Comparison of ENCODE assay signal across 20 cellular contexts in the genomic region with DNA sequence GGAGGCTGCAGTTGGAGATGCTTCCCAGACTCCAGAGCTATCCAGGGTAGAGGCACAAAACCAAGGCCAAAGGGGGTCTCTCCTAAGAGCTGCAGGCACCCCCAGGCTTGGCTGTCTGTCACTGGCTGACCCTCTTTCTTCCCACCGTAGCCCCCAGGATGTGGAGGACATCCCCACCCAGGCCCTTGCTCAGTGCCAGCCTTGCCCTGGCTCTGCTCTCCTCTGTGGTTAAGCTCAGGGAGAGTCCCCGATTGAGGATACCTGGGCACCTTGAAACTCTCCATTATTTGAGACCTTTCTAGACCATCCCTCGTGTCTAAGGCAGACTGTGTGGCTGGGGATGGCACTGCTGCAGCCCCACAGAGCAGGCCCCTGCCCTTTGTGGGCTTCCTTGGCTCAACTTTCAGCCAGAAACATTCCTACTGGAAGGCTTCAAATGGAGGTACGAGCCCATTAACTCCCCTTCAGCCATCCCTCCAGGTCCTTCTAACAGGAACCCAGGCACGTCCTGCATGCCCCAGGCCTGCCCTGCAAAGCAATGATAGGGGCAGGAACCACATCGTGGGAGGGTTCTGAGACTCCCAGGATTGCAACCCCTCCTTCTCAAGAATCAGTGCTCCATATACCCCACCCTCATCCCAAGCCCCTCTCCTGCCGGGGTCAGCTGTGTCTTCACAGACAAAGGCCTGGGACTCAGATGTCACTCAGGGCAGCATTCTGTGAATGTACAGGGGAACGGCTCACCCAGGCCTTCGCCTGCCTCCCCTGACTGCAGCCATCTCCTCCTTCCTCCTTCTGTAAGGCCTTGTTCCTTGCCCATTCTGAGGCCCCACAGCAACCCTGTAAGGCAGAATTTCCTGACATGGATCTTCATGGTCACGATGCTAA.
"Had no signal": no experiment of that assay in that cellular context is flagged by ENCODE, and none has a peak within 500 bp of the region (broad histone marks: within the 10 kb centered on the region; RNA-seq: fewer than 3 reads in every experiment).

No MANE protein-coding gene starts in this region.

- H3K27ac ChIP-seq: HL-60 had no signal

- H3K9me3 ChIP-seq: MG63, SK-N-SH had no signal

- H3K9ac ChIP-seq: SK-N-SH had no signal

- H3K36me3 ChIP-seq: MG63 had no signal

- H3K4me3 ChIP-seq: MG63 had no signal

- H3K9me2 ChIP-seq: SK-N-SH had no signal

- H3K27me3 ChIP-seq: MG63 had no signal

- DNase-seq: KBM-7, MG63, NCI-H1092, NCI-H1105 treated with DMSO at 0.1 percent for 48 hours, NCI-H1417 treated with DMSO at 0.1 percent for 48 hours, NCI-H146, NCI-H1694 treated with DMSO at 0.1 percent for 48 hours, NCI-H1930, NCI-H2081, NCI-H2107, NCI-H2227 treated with DMSO at 0.1 percent for 48 hours, NCI-H524, NCI-H526 treated with DMSO at 0.1 percent for 48 hours, NCI-H748 treated with DMSO at 0.1 percent for 48 hours, RPMI8226, SHP77, SK-N-SH, SW 1271 had no signal

- FAIRE-seq: RCC 7860 had no signal

- H3K4me2 ChIP-seq: SK-N-SH had no signal
